ENCODE assay signal across 1 cellular context in genomic region chrX:120768681-120769080, GRCh38.
TF ChIP-seq lines count a peak whose summit lies in the region.

No MANE protein-coding gene starts in this region.

TF ChIP-seq in endothelial cell of umbilical vein, 7 proteins besides CTCF, POLR2A, EP300 and RAD21 (continued from another document):
- no peak for TF ChIP-seq MAX (IDR thresholded peaks at IDR 0.05; ENCODE audit: insufficient read depth, insufficient read length)
- TF ChIP-seq EZH2 (IDR thresholded peaks at IDR 0.05; ENCODE audit: borderline replicate concordance, low read depth, low read length, severe bottlenecking): no peak
- TF ChIP-seq MYC (IDR thresholded peaks at IDR 0.05; ENCODE audit: low read depth, low read length): no peak
- TF ChIP-seq FOS (IDR thresholded peaks at IDR 0.05; ENCODE audit: borderline replicate concordance, insufficient read depth, low read length): peak; percentile 63
- TF ChIP-seq JUN (IDR thresholded peaks at IDR 0.05; ENCODE audit: borderline replicate concordance, insufficient read depth, insufficient read length, low read depth): peak; percentile 80
- TF ChIP-seq GATA2 (IDR thresholded peaks at IDR 0.05; ENCODE audit: insufficient read depth, insufficient read length, low read depth, low read length): no peak
TF ChIP-seq in endothelial cell of umbilical vein: peak in this region for 2.
